In genomic region chr6:25060522-25060921, GRCh38 we compare ENCODE assay signal across 9 cellular contexts.
"Had no signal": no experiment of that assay in that cellular context is flagged by ENCODE, and none has a peak within 500 bp of the region (broad histone marks: within the 10 kb centered on the region; RNA-seq: fewer than 3 reads in every experiment).

No MANE protein-coding gene starts in this region.

- H3K4me3 ChIP-seq: GM23248, HAP-1, K562 had no signal

- H3K9ac ChIP-seq: GM23248 had no signal

- H3K9me3 ChIP-seq: HAP-1 had no signal

- ATAC-seq: HCT116, HepG2, K562 had no signal

- DNase-seq: GM23248, H7, HFFc6, KG1 had no signal

- H3K9me3 Mint-ChIP-seq: HFFc6 had no signal

- H3K36me3 ChIP-seq: HAP-1 had no signal

- H3K27ac ChIP-seq: GM23248, HL-60 had no signal

- H3K4me3 Mint-ChIP-seq: HFFc6 had no signal

- H3K27ac Mint-ChIP-seq: HFFc6 had no signal
